1 cellular context compared by ENCODE assay signal in genomic region chr19:18109363-18109730, GRCh38.
TF ChIP-seq lines count a peak whose summit lies in the region.

No MANE protein-coding gene starts in this region.

TF ChIP-seq in liver, 16 proteins besides CTCF, POLR2A, EP300 and RAD21 (continued from another document):
- TF ChIP-seq HNF4G (IDR thresholded peaks at IDR 0.05) (peak; percentile 98), RXRA (IDR thresholded peaks at IDR 0.05) (peak; percentile 80 to 89)
